21 cellular contexts compared by ENCODE assay signal in the genomic region with DNA sequence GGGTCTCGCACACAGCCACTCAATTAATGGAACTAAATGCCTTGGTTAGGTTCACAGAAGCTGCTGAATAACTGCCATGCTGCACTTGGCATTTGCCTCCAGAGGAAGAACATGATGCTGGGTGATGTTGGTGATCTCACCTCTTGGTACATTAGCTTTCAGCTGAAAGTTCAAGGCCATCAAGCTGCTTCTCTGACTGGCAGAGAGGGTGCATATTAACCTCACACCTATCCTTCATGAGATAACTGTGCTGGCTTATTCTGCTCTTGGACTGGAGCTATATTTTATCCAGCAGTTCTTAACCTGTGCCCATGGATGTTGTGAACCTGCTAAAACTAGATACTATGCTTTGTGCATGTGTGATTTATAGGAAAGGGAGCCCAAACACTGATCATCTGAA.
DNase-seq lines count a peak whose midpoint lies in the region; ATAC-seq, FAIRE-seq and TF ChIP-seq lines count a peak whose summit lies in the region.
"Had no signal": no experiment of that assay in that cellular context is flagged by ENCODE, and none has a peak within 500 bp of the region (broad histone marks: within the 10 kb centered on the region; RNA-seq: fewer than 3 reads in every experiment).

No MANE protein-coding gene starts in this region.

- ATAC-seq in Right ventricle myocardium inferior, result peak; percentile 31

- H3K27me3 ChIP-seq in right atrium auricular region (no peaks in the 10 kb centered on the region), astrocyte (ENCODE audit: insufficient read depth, low read length) (no peaks in the 10 kb centered on the region), vagina (no peaks in the 10 kb centered on the region)
- H3K27me3 ChIP-seq: MG63 had no signal

- H3K9me3 ChIP-seq in right atrium auricular region, result peaks cover 0 to 5% of the 10 kb centered on the region in 2 donors
- no peaks in the 10 kb centered on the region for H3K9me3 ChIP-seq in astrocyte (ENCODE audit: insufficient read depth, low read depth, low read length)
- no peaks in the 10 kb centered on the region for H3K9me3 ChIP-seq in vagina
- H3K9me3 ChIP-seq: MG63, SK-N-SH had no signal

- H3K4me3 ChIP-seq in right atrium auricular region, result no peak overlapping the region
- no peak overlapping the region for H3K4me3 ChIP-seq in astrocyte (ENCODE audit: insufficient read depth, low read depth, low read length)
- H3K4me3 ChIP-seq in vagina, result no peak overlapping the region
- H3K4me3 ChIP-seq: MG63 had no signal

- H3K4me3 Mint-ChIP-seq in astrocyte (ENCODE audit: unreplicated experiment), result no peak overlapping the region

- no peak for TF ChIP-seq CTCF in right atrium auricular region (IDR thresholded peaks at IDR 0.05)
- no peak for TF ChIP-seq CTCF in astrocyte (IDR thresholded peaks at IDR 0.05; ENCODE audit: insufficient read depth, low read depth, low read length)
- TF ChIP-seq CTCF in vagina (IDR thresholded peaks at IDR 0.05), result no peak

- H3K27ac Mint-ChIP-seq in astrocyte (ENCODE audit: unreplicated experiment), result peak overlapping the region; percentile 28

- no peak overlapping the region for H2AFZ ChIP-seq in astrocyte (ENCODE audit: low read depth, low read length)

- H4K20me1 ChIP-seq in astrocyte (ENCODE audit: insufficient read depth, low read length), result no peaks in the 10 kb centered on the region

- H3K27me3 Mint-ChIP-seq in astrocyte (ENCODE audit: low read depth, unreplicated experiment), result no peaks in the 10 kb centered on the region

- no peaks in the 10 kb centered on the region for H3K36me3 ChIP-seq in right atrium auricular region
- H3K36me3 ChIP-seq in astrocyte (ENCODE audit: insufficient read depth, low read length), result no peaks in the 10 kb centered on the region
- no peaks in the 10 kb centered on the region for H3K36me3 ChIP-seq in vagina
- H3K36me3 ChIP-seq: MG63 had no signal

- peak; percentile 21 for FAIRE-seq in GM18507 (lab: Jason Lieb, UNC)
- FAIRE-seq in astrocyte (lab: Jason Lieb, UNC), result no peak
- FAIRE-seq: G401.6, H1 had no signal

- H3K9me3 Mint-ChIP-seq in astrocyte (ENCODE audit: unreplicated experiment), result peaks cover 4% of the 10 kb centered on the region

- DNase-seq in Right ventricle myocardium inferior (ENCODE audit: missing footprints), result no peak
- DNase-seq in right atrium auricular region (ENCODE audit: low spot score), result no peak
- no peak for DNase-seq in GM18507 (ENCODE audit: extremely low spot score, insufficient read length, low read depth)
- no peak for DNase-seq in astrocyte (ENCODE audit: low read depth)
- DNase-seq in renal cortical epithelial cell (ENCODE audit: low read depth), result peak; percentile 38
- no peak for DNase-seq in activated CD4-positive, alpha-beta T cell treated with anti-CD3 and anti-CD28 coated beads for 1 hour
- no peak for DNase-seq in vagina (ENCODE audit: extremely low spot score in 2 of 2)
- DNase-seq: HCEC 1CT, IMR-90, KG1, MG63, NCI-H1417, NCI-H187, NCI-H2081 treated with DMSO at 0.1 percent for 48 hours, NCI-H510A, NCI-H69, SK-N-SH, SW 1271 had no signal

- H3K4me2 ChIP-seq in astrocyte (ENCODE audit: low read length), result no peak overlapping the region
- H3K4me2 ChIP-seq: SK-N-SH had no signal

- no peak overlapping the region for H3K9ac ChIP-seq in astrocyte (ENCODE audit: low read length)
- H3K9ac ChIP-seq: SK-N-SH had no signal

- H3K4me1 Mint-ChIP-seq in astrocyte (ENCODE audit: low read depth, unreplicated experiment), result peaks cover 40% of the 10 kb centered on the region

- intact Hi-C loops in Right ventricle myocardium inferior (cut with DNase I) (no loop called here), vagina (cut with DNase I) (no loop called here)

- H3K36me3 Mint-ChIP-seq in astrocyte (ENCODE audit: low read depth, unreplicated experiment), result peaks cover 9% of the 10 kb centered on the region

- H3K4me1 ChIP-seq in right atrium auricular region (peaks cover 0 to 19% of the 10 kb centered on the region in 2 donors), astrocyte (ENCODE audit: insufficient read depth, low read length) (peaks cover 4% of the 10 kb centered on the region), vagina (no peaks in the 10 kb centered on the region)

- peaks cover 8% of the 10 kb centered on the region for H3K79me2 ChIP-seq in astrocyte (ENCODE audit: insufficient read depth, low read length)

- no peak overlapping the region for H3K27ac ChIP-seq in right atrium auricular region
- no peak overlapping the region for H3K27ac ChIP-seq in astrocyte (ENCODE audit: low read depth, low read length)
- H3K27ac ChIP-seq in vagina, result no peak overlapping the region
- H3K27ac ChIP-seq: RWPE1 had no signal

- TF ChIP-seq POLR2A in vagina (IDR thresholded peaks at IDR 0.05), result no peak
